In genomic region chr12:3378655-3379054, GRCh38 we compare ENCODE assay signal across 15 cellular contexts.
A peak's percentile ranks its signal among the peaks of the same experiment; 100 is the strongest.
DNase-seq lines count a peak whose midpoint lies in the region; ATAC-seq and TF ChIP-seq lines count a peak whose summit lies in the region.
"Had no signal": no experiment of that assay in that cellular context is flagged by ENCODE, and none has a peak within 500 bp of the region (broad histone marks: within the 10 kb centered on the region; RNA-seq: fewer than 3 reads in every experiment).

No MANE protein-coding gene starts in this region.

- H3K4me1 ChIP-seq in HEK293 (ENCODE audit: control insufficient read depth, insufficient read depth, low read length) (no peaks in the 10 kb centered on the region), esophagus muscularis mucosa (peaks cover 0 to 13% (median 11%) of the 10 kb centered on the region in 4 donors)
- no peaks in the 10 kb centered on the region for H3K4me1 ChIP-seq in CD8-positive, alpha-beta memory T cell (ENCODE audit: insufficient read depth, low read length)
- H3K4me1 ChIP-seq: HAP-1 had no signal

- POLR2A ChIA-PET in HEK293 (lab: Yijun Ruan, JAX), result no interaction called here
- POLR2A ChIA-PET in CD8-positive, alpha-beta memory T cell (lab: Charles Lee), result no interaction called here

- peaks cover 0 to 2% (median 0%) of the 10 kb centered on the region in 5 donors for H3K9me3 Mint-ChIP-seq in CD8-positive, alpha-beta memory T cell
- H3K9me3 Mint-ChIP-seq: CD4-positive, alpha-beta T cell had no signal

- CTCF ChIA-PET in HEK293 (lab: Yijun Ruan, JAX), result interaction anchor here (0.6 kb wide), 1 partner anchor 119 kb away, joined by 3 read pairs; no protein-coding TSS in a partner anchor
- CTCF ChIA-PET in CD8-positive, alpha-beta memory T cell (lab: Charles Lee), result no interaction called here

- H3K27ac Mint-ChIP-seq in CD8-positive, alpha-beta memory T cell, result no peak overlapping the region
- H3K27ac Mint-ChIP-seq: B cell; CD4-positive, alpha-beta T cell; HFFc6 had no signal

- no peak overlapping the region for H3K27ac ChIP-seq in HEK293 (ENCODE audit: extremely low read depth, low read depth, low read length)
- H3K27ac ChIP-seq in VCaP, result peak overlapping the region; percentile 28
- no peak overlapping the region for H3K27ac ChIP-seq in esophagus muscularis mucosa (replicated peaks in 1 of 4)
- H3K27ac ChIP-seq in CD8-positive, alpha-beta memory T cell (ENCODE audit: low read depth, low read length), result no peak overlapping the region
- H3K27ac ChIP-seq: GM23248, HL-60 had no signal

- TF ChIP-seq CTCF in HEK293 (tag by site-specific recombination; IDR thresholded peaks at IDR 0.05), result no peak
- no peak for TF ChIP-seq CTCF in VCaP (conservative IDR thresholded peaks at IDR 0.05)
- no peak for TF ChIP-seq CTCF in esophagus muscularis mucosa (IDR thresholded peaks at IDR 0.05)

- no peaks in the 10 kb centered on the region for H3K9me3 ChIP-seq in HEK293 (ENCODE audit: control insufficient read depth, insufficient read depth, low read depth, low read length)
- no peaks in the 10 kb centered on the region for H3K9me3 ChIP-seq in esophagus muscularis mucosa
- H3K9me3 ChIP-seq in CD8-positive, alpha-beta memory T cell (ENCODE audit: low read length), result no peaks in the 10 kb centered on the region
- H3K9me3 ChIP-seq: HAP-1 had no signal

- peaks cover 0 to 8% (median 0%) of the 10 kb centered on the region in 4 donors for H3K27me3 ChIP-seq in esophagus muscularis mucosa
- H3K27me3 ChIP-seq in CD8-positive, alpha-beta memory T cell (ENCODE audit: insufficient read depth, low read length, poor library complexity, severe bottlenecking), result no peaks in the 10 kb centered on the region

- H3K36me3 Mint-ChIP-seq in CD8-positive, alpha-beta memory T cell, result no peaks in the 10 kb centered on the region

- no peaks in the 10 kb centered on the region for H3K36me3 ChIP-seq in HEK293 (ENCODE audit: control insufficient read depth in 2 of 2, insufficient read depth in 1 of 2, low read length in 2 of 2)
- H3K36me3 ChIP-seq in esophagus muscularis mucosa, result no peaks in the 10 kb centered on the region
- H3K36me3 ChIP-seq in CD8-positive, alpha-beta memory T cell (ENCODE audit: insufficient read depth, low read length), result no peaks in the 10 kb centered on the region
- H3K36me3 ChIP-seq: HAP-1 had no signal

- DNase-seq in esophagus muscularis mucosa (ENCODE audit: extremely low spot score), result peak; percentile 85
- no peak for DNase-seq in amygdala (lab: John Stamatoyannopoulos, UW)
- DNase-seq in glomerular visceral epithelial cell (ENCODE audit: extremely low spot score), result no peak
- DNase-seq in CD8-positive, alpha-beta memory T cell, result no peak
- DNase-seq: C1 segment of cervical spinal cord; CD4-positive, alpha-beta T cell; GM23248; HFFc6 had no signal

- 88% methylated on average over 4 of the region's 4 CpGs for WGBS in esophagus muscularis mucosa

- H3K4me3 ChIP-seq in HEK293 (ENCODE audit: low read depth, low read length) (no peak overlapping the region), esophagus muscularis mucosa (no peak overlapping the region)
- H3K4me3 ChIP-seq in CD8-positive, alpha-beta memory T cell (ENCODE audit: low read length), result no peak overlapping the region
- H3K4me3 ChIP-seq: GM12878, GM23248, HAP-1 had no signal

- no peak for TF ChIP-seq POLR2A in esophagus muscularis mucosa (IDR thresholded peaks at IDR 0.05; ENCODE audit: low read depth)

- H3K4me3 Mint-ChIP-seq in CD8-positive, alpha-beta memory T cell, result no peak overlapping the region
- H3K4me3 Mint-ChIP-seq: B cell; CD4-positive, alpha-beta T cell; HFFc6 had no signal

- TF ChIP-seq EP300 in esophagus muscularis mucosa (IDR thresholded peaks at IDR 0.05), result no peak

- no peaks in the 10 kb centered on the region for H3K4me1 Mint-ChIP-seq in CD8-positive, alpha-beta memory T cell
- H3K4me1 Mint-ChIP-seq: B cell had no signal

- H3K27me3 Mint-ChIP-seq in CD8-positive, alpha-beta memory T cell, result peaks cover 20 to 27% of the 10 kb centered on the region in 2 donors

- intact Hi-C loops in esophagus muscularis mucosa (cut with DNase I), result no loop called here

- no peak for ATAC-seq in HG02759 (IDR thresholded peaks at IDR 0.05; ENCODE audit: unreplicated experiment)
- ATAC-seq: GM12878 had no signal

TF ChIP-seq in HEK293, 187 proteins besides CTCF, POLR2A, EP300 and RAD21:
- peak; percentile 75; the same call in 1 of the 2 replicates for TF ChIP-seq SCRT1 (tag by site-specific recombination; IDR thresholded peaks at IDR 0.05; ENCODE audit: borderline replicate concordance)
- no peak for TF ChIP-seq BCL11A (tag by site-specific recombination; IDR thresholded peaks at IDR 0.05; ENCODE audit: low read depth)
- peak; percentile 92 for TF ChIP-seq SCRT2 (tag by site-specific recombination; IDR thresholded peaks at IDR 0.05)
- no peak for TF ChIP-seq SP7 (tag by site-specific recombination; IDR thresholded peaks at IDR 0.05)
